Comparison of ENCODE assay signal across 14 cellular contexts in the genomic region with DNA sequence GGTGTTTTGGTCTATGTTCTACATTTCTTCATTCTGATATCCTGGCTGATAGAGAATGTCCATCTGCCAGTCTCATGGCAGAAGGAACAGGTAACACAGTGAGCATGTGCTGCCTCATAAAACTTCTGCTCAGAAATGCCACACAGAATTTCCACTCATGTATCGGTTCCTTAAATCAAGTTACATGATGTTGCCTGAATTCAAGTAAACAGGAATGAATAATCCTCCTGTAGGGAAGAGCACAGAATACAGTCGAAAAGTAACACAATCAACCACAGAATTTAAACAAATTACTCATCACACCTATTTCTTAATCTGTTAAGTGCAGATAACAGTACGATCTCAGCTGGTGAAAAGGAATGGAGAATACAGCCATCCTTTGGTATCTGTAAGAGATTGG.
"Had no signal": no experiment of that assay in that cellular context is flagged by ENCODE, and none has a peak within 500 bp of the region (broad histone marks: within the 10 kb centered on the region; RNA-seq: fewer than 3 reads in every experiment).

No MANE protein-coding gene starts in this region.

- H3K9me3 ChIP-seq: gastrocnemius medialis, heart right ventricle, tibial artery, vagina had no signal

- H3K27ac Mint-ChIP-seq: activated naive CD4-positive, alpha-beta T cell treated with anti-CD3 and anti-CD28 coated beads for 36 hours had no signal

- H3K27ac ChIP-seq: coronary artery, gastrocnemius medialis, heart right ventricle, tibial artery, vagina had no signal

- H3K4me3 ChIP-seq: coronary artery, gastrocnemius medialis, heart right ventricle, tibial artery, vagina had no signal

- DNase-seq: activated CD4-positive, CD25-positive, alpha-beta regulatory T cell; activated naive CD4-positive, alpha-beta T cell treated with anti-CD3 and anti-CD28 coated beads for 36 hours; caudate nucleus; effector CD8-positive, alpha-beta T cell; gastrocnemius medialis; heart right ventricle; kidney; retina; stimulated activated CD4-positive, alpha-beta T cell treated with anti-CD3 and anti-CD28 coated beads, Interleukin-15, amount 100 ng/mL, for 24 hours; stimulated activated CD4-positive, alpha-beta T cell treated with anti-CD3 and anti-CD28 coated beads, Interleukin-4, amount 100 ng/mL, for 24 hours; tibial artery had no signal

- H3K4me3 Mint-ChIP-seq: activated naive CD4-positive, alpha-beta T cell treated with anti-CD3 and anti-CD28 coated beads for 36 hours; mesothelial cell of epicardium had no signal

- H3K27me3 ChIP-seq: gastrocnemius medialis, heart right ventricle, tibial artery, vagina had no signal

- H3K4me1 ChIP-seq: vagina had no signal

- ATAC-seq: gastrocnemius medialis, heart right ventricle had no signal

- H3K36me3 Mint-ChIP-seq: mesothelial cell of epicardium had no signal

- H3K9me3 Mint-ChIP-seq: activated naive CD4-positive, alpha-beta T cell treated with anti-CD3 and anti-CD28 coated beads for 36 hours; mesothelial cell of epicardium had no signal

- H3K36me3 ChIP-seq: gastrocnemius medialis, vagina had no signal
